Comparison of ENCODE assay signal across 7 cellular contexts in the genomic region with DNA sequence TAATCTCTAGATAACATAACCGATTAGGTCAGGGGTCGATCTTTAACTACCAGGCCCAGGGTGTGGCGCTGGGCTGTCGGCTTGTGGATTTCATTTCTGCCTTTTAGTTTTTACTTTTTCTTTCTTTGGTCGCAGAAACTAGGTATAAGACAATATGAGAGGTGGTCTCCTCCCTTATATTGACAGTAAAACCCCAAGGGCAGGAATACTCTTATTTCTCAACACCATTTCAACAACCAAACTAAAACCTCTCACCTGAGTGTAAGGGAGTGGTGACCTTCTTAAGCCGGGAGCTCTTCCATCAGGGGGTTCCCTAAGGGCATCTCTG.
A peak's percentile ranks its signal among the peaks of the same experiment; 100 is the strongest.
DNase-seq lines count a peak whose midpoint lies in the region; ATAC-seq and TF ChIP-seq lines count a peak whose summit lies in the region.
"Not testable (repeated sequence)": the region's sequence is repeated elsewhere in the genome, so short reads cannot be mapped to it uniquely, and the experiment has no call there.

No MANE protein-coding gene starts in this region.

- not testable (repeated sequence) for TF ChIP-seq CTCF in Calu3 (IDR thresholded peaks at IDR 0.05; ENCODE audit: unreplicated experiment); PC-9 (conservative IDR thresholded peaks at IDR 0.05); glutamatergic neuron (IDR thresholded peaks at IDR 0.05; ENCODE audit: partially characterized antibody, unreplicated experiment); smooth muscle cell (IDR thresholded peaks at IDR 0.05; ENCODE audit: borderline replicate concordance, insufficient read depth, poor library complexity, severe bottlenecking)

- not testable (repeated sequence) for H3K27ac ChIP-seq in PC-9; mucosa of rectum (ENCODE audit: low read depth in 2 of 2, low read length in 2 of 2); smooth muscle cell (ENCODE audit: low read depth)

- intact Hi-C loops in Calu3 (cut with micrococcal nuclease; ENCODE audit: unreplicated experiment); PC-9 (cut with micrococcal nuclease; ENCODE audit: unreplicated experiment): not testable (repeated sequence)

- H3K9me3 ChIP-seq in PC-9 (ENCODE audit: insufficient read depth, low read depth); adipocyte (ENCODE audit: control insufficient read depth, low read length); mucosa of rectum (ENCODE audit: control insufficient read depth in 2 of 2, low read length in 2 of 2); smooth muscle cell (replicated peaks; ENCODE audit: low read depth): not testable (repeated sequence)

- not testable (repeated sequence) for H3K79me2 ChIP-seq in PC-9 (ENCODE audit: low read depth); smooth muscle cell (ENCODE audit: low read depth)

- not testable (repeated sequence) for H4K20me1 ChIP-seq in PC-9 (ENCODE audit: insufficient read depth); smooth muscle cell (ENCODE audit: low read depth)

- H3K4me1 Mint-ChIP-seq in Calu3 (ENCODE audit: low read depth, unreplicated experiment): peaks cover 28% of the 10 kb centered on the region
- H3K4me1 Mint-ChIP-seq in activated CD8-positive, alpha-beta T cell treated with anti-CD3 and anti-CD28 coated beads, Interleukin-2, amount 10 ng/mL, durations not matched to agents 7 days and 5 days (ENCODE audit: low read depth): peaks cover 25% of the 10 kb centered on the region
- H3K4me1 Mint-ChIP-seq in glutamatergic neuron (ENCODE audit: low read depth, unreplicated experiment): not testable (repeated sequence)

- peaks cover 11% of the 10 kb centered on the region; the same call in 1 of the 2 replicates for H3F3A ChIP-seq in PC-9 (ENCODE audit: insufficient read depth, low read depth)
- H3F3A ChIP-seq in smooth muscle cell (ENCODE audit: low read depth): not testable (repeated sequence)

- peaks cover 80% of the 10 kb centered on the region for H3K27me3 Mint-ChIP-seq in Calu3 (ENCODE audit: unreplicated experiment)
- H3K27me3 Mint-ChIP-seq in activated CD8-positive, alpha-beta T cell treated with anti-CD3 and anti-CD28 coated beads, Interleukin-2, amount 10 ng/mL, durations not matched to agents 7 days and 5 days (ENCODE audit: low read depth): peaks cover 67% of the 10 kb centered on the region
- H3K27me3 Mint-ChIP-seq in glutamatergic neuron (ENCODE audit: unreplicated experiment): peaks cover 22% of the 10 kb centered on the region

- CTCF ChIA-PET in Calu3 (lab: Charles Lee): not testable (repeated sequence)
- CTCF ChIA-PET in PC-9 (lab: Charles Lee): interaction anchor here (0.6 kb wide), 1 partner anchor 360 kb away, joined by 3 read pairs; no protein-coding TSS in a partner anchor
- CTCF ChIA-PET in activated CD8-positive, alpha-beta T cell treated with anti-CD3 and anti-CD28 coated beads, Interleukin-2, amount 10 ng/mL, durations not matched to agents 7 days and 5 days (lab: Charles Lee): interaction anchor here (0.9 kb wide), 1 partner anchor 43 kb away, joined by 3 read pairs; no protein-coding TSS in a partner anchor

- not testable (repeated sequence) for H3K27me3 ChIP-seq in PC-9 (ENCODE audit: insufficient read depth, low read depth); mucosa of rectum (ENCODE audit: control insufficient read depth in 2 of 2, insufficient read depth in 2 of 2, low read length in 2 of 2)
- H3K27me3 ChIP-seq in adipocyte (replicated peaks; ENCODE audit: control insufficient read depth, insufficient read depth, low read length) (peaks cover 34% of the 10 kb centered on the region), smooth muscle cell (ENCODE audit: low read depth) (peaks cover 87% of the 10 kb centered on the region)

- not testable (repeated sequence) for BruUV-seq in Calu3 (replicated peaks; lab: Mats Ljungman, UMichigan); PC-9 (replicated peaks; lab: Mats Ljungman, UMichigan)

- H3K9me3 Mint-ChIP-seq in Calu3 (ENCODE audit: low read depth, unreplicated experiment); activated CD8-positive, alpha-beta T cell treated with anti-CD3 and anti-CD28 coated beads, Interleukin-2, amount 10 ng/mL, durations not matched to agents 7 days and 5 days (ENCODE audit: insufficient read depth): not testable (repeated sequence)
- peaks cover 10% of the 10 kb centered on the region for H3K9me3 Mint-ChIP-seq in glutamatergic neuron (ENCODE audit: unreplicated experiment)

- not testable (repeated sequence) for H3K9me2 ChIP-seq in PC-9 (ENCODE audit: insufficient read depth)

- H3K27ac Mint-ChIP-seq in Calu3 (ENCODE audit: unreplicated experiment); activated CD8-positive, alpha-beta T cell treated with anti-CD3 and anti-CD28 coated beads, Interleukin-2, amount 10 ng/mL, durations not matched to agents 7 days and 5 days; glutamatergic neuron (ENCODE audit: unreplicated experiment): not testable (repeated sequence)

- H3K4me3 ChIP-seq in PC-9 (peak overlapping the region; percentile 39; the same call in 1 of the 2 replicates), adipocyte (ENCODE audit: low read length) (peak overlapping the region; percentile 64), mucosa of rectum (ENCODE audit: low read length in 2 of 2) (peak overlapping the region; percentile 53 to 56), smooth muscle cell (peak overlapping the region; percentile 6)

- not testable (repeated sequence) for H3K36me3 ChIP-seq in PC-9 (ENCODE audit: low read depth); adipocyte (ENCODE audit: control insufficient read depth, insufficient read depth, low read length, severe bottlenecking); mucosa of rectum (ENCODE audit: control insufficient read depth in 2 of 2, insufficient read depth in 2 of 2, low read length in 2 of 2); smooth muscle cell (ENCODE audit: low read depth)

- not testable (repeated sequence) for H3K9ac ChIP-seq in adipocyte (ENCODE audit: low read length); smooth muscle cell (ENCODE audit: low read depth)
- peak overlapping the region in 1 of 2 donors; percentile 19 for H3K9ac ChIP-seq in mucosa of rectum (ENCODE audit: low read depth in 1 of 2, low read length in 2 of 2)

- not testable (repeated sequence) for H3K36me3 Mint-ChIP-seq in Calu3 (ENCODE audit: insufficient read depth, unreplicated experiment); activated CD8-positive, alpha-beta T cell treated with anti-CD3 and anti-CD28 coated beads, Interleukin-2, amount 10 ng/mL, durations not matched to agents 7 days and 5 days (ENCODE audit: low read depth); glutamatergic neuron (ENCODE audit: unreplicated experiment)

- not testable (repeated sequence) for DNase-seq in Calu3; PC-9; activated CD8-positive, alpha-beta T cell treated with anti-CD3 and anti-CD28 coated beads, Interleukin-2, amount 10 ng/mL, durations not matched to agents 7 days and 5 days; adipocyte (ENCODE audit: low read depth); glutamatergic neuron; smooth muscle cell (lab: John Stamatoyannopoulos, UW; ENCODE audit: unreplicated experiment)

- H2AFZ ChIP-seq in PC-9: peak overlapping the region; percentile 50; the same call in 1 of the 2 replicates
- not testable (repeated sequence) for H2AFZ ChIP-seq in smooth muscle cell (ENCODE audit: low read depth)

- POLR2A ChIA-PET in PC-9 (lab: Charles Lee; ENCODE audit: unreplicated experiment); activated CD8-positive, alpha-beta T cell treated with anti-CD3 and anti-CD28 coated beads, Interleukin-2, amount 10 ng/mL, durations not matched to agents 7 days and 5 days (lab: Charles Lee): not testable (repeated sequence)

- 74% methylated on average over 6 of the region's 6 CpGs for WGBS in smooth muscle cell (ENCODE audit: low lambda C conversion rate)

- peak overlapping the region; percentile 74 for H3K4me2 ChIP-seq in PC-9
- not testable (repeated sequence) for H3K4me2 ChIP-seq in smooth muscle cell

- peaks cover 26% of the 10 kb centered on the region for H3K4me1 ChIP-seq in PC-9 (replicated peaks; ENCODE audit: insufficient read depth)
- H3K4me1 ChIP-seq in adipocyte (ENCODE audit: control insufficient read depth, insufficient read depth, low read length): peaks cover 18% of the 10 kb centered on the region
- peaks cover 11 to 13% of the 10 kb centered on the region in 2 donors for H3K4me1 ChIP-seq in mucosa of rectum (ENCODE audit: control insufficient read depth in 2 of 2, insufficient read depth in 2 of 2, low read length in 2 of 2)
- not testable (repeated sequence) for H3K4me1 ChIP-seq in smooth muscle cell (ENCODE audit: low read depth)

- H3K4me3 Mint-ChIP-seq in Calu3 (ENCODE audit: low read depth, unreplicated experiment) (peak overlapping the region; percentile 23), glutamatergic neuron (ENCODE audit: unreplicated experiment) (peak overlapping the region; percentile 55)
- H3K4me3 Mint-ChIP-seq in activated CD8-positive, alpha-beta T cell treated with anti-CD3 and anti-CD28 coated beads, Interleukin-2, amount 10 ng/mL, durations not matched to agents 7 days and 5 days: peak overlapping the region; percentile 38

- ATAC-seq in activated CD8-positive, alpha-beta T cell treated with anti-CD3 and anti-CD28 coated beads, Interleukin-2, amount 10 ng/mL, durations not matched to agents 7 days and 5 days: not testable (repeated sequence)

Comparison
In these comparisons a context has a peak if more than half of its experiments do, and no peak if none do; other contexts are left out.
1. H3K4me3 ChIP-seq: peak in every context shown above with its lines; median percentile 64 in adipocyte; 54 in mucosa of rectum; 39 in PC-9; 6 in smooth muscle cell.